Comparison of ENCODE assay signal across 17 cellular contexts in genomic region chr1:208112380-208112779, GRCh38.
DNase-seq lines count a peak whose midpoint lies in the region; ATAC-seq and TF ChIP-seq lines count a peak whose summit lies in the region.
"Had no signal": no experiment of that assay in that cellular context is flagged by ENCODE, and none has a peak within 500 bp of the region (broad histone marks: within the 10 kb centered on the region; RNA-seq: fewer than 3 reads in every experiment).

No MANE protein-coding gene starts in this region.

- H3K4me2 ChIP-seq in neural progenitor cell: no peak overlapping the region
- H3K4me2 ChIP-seq: BLaER1 treated with 17β-estradiol and CSF1 and Interleukin-3, amounts not matched to agents 10 nM and 100 nM had no signal

- TF ChIP-seq CTCF in BE2C (IDR thresholded peaks at IDR 0.05; ENCODE audit: low read depth, low read length) (peak; percentile 5; the same call in 1 of the 2 replicates), WERI-Rb-1 (IDR thresholded peaks at IDR 0.05; ENCODE audit: low read depth, low read length) (no peak), neural progenitor cell (IDR thresholded peaks at IDR 0.05) (no peak)

- DNase-seq in NCI-H82 (lab: John Stamatoyannopoulos, UW): peak; percentile 15
- DNase-seq in NCI-H82 treated with DMSO at 0.1 percent for 48 hours (lab: John Stamatoyannopoulos, UW; ENCODE audit: unreplicated experiment): no peak
- DNase-seq in BE2C: no peak
- DNase-seq in WERI-Rb-1: peak; percentile 42
- no peak for DNase-seq in neural progenitor cell (ENCODE audit: low spot score)
- DNase-seq in KBM-7: no peak
- no peak for DNase-seq in HEK293T (ENCODE audit: extremely low spot score)
- DNase-seq: AML-193; CD4-positive, CD25-positive, alpha-beta regulatory T cell; GF-D8; GOT3; HFFc6 had no signal

- peak overlapping the region; percentile 44 for H3K27ac Mint-ChIP-seq in neural progenitor cell
- H3K27ac Mint-ChIP-seq: CD4-positive, CD25-positive, alpha-beta regulatory T cell; IgD-negative memory B cell had no signal

- no peak overlapping the region for H2AFZ ChIP-seq in neural progenitor cell (replicated peaks)

- no peak overlapping the region for H3K4me3 ChIP-seq in BE2C (ENCODE audit: low read depth, low read length)
- no peak overlapping the region for H3K4me3 ChIP-seq in WERI-Rb-1 (ENCODE audit: low read depth, low read length)
- H3K4me3 ChIP-seq in neural progenitor cell: no peak overlapping the region
- H3K4me3 ChIP-seq: BLaER1 treated with 17β-estradiol and CSF1 and Interleukin-3, amounts not matched to agents 10 nM and 100 nM; HAP-1 had no signal

- CTCF ChIA-PET in HEK293T (lab: Yijun Ruan, JAX): interaction anchor here (1.8 kb wide), 1 partner anchor 132 kb away, joined by 7 read pairs; the partner anchor contains the start of gene PLXNA2

- H3K9me3 ChIP-seq in BE2C (no peaks in the 10 kb centered on the region), WERI-Rb-1 (ENCODE audit: severe bottlenecking) (no peaks in the 10 kb centered on the region), neural progenitor cell (ENCODE audit: low read depth) (no peaks in the 10 kb centered on the region)
- H3K9me3 ChIP-seq: BLaER1 treated with 17β-estradiol and CSF1 and Interleukin-3, amounts not matched to agents 10 nM and 100 nM; HAP-1 had no signal

- no peaks in the 10 kb centered on the region for H4K20me1 ChIP-seq in neural progenitor cell (ENCODE audit: low read depth)
- H4K20me1 ChIP-seq: BLaER1 treated with 17β-estradiol and CSF1 and Interleukin-3, amounts not matched to agents 10 nM and 100 nM had no signal

- no peaks in the 10 kb centered on the region for H3F3A ChIP-seq in neural progenitor cell (ENCODE audit: low read depth)

- H3K9me3 Mint-ChIP-seq in neural progenitor cell: no peaks in the 10 kb centered on the region
- H3K9me3 Mint-ChIP-seq: CD4-positive, CD25-positive, alpha-beta regulatory T cell; HFFc6; IgD-negative memory B cell had no signal

- peaks cover 1% of the 10 kb centered on the region for H3K4me1 ChIP-seq in BE2C
- H3K4me1 ChIP-seq in neural progenitor cell: peaks cover 13% of the 10 kb centered on the region
- H3K4me1 ChIP-seq: BLaER1 treated with 17β-estradiol and CSF1 and Interleukin-3, amounts not matched to agents 10 nM and 100 nM; HAP-1 had no signal

- H3K79me2 ChIP-seq in neural progenitor cell (ENCODE audit: low read depth): no peaks in the 10 kb centered on the region

- ATAC-seq in HG03280 (IDR thresholded peaks at IDR 0.05; ENCODE audit: unreplicated experiment): no peak

- H3K27ac ChIP-seq in WERI-Rb-1 (no peak overlapping the region), neural progenitor cell (no peak overlapping the region)
- H3K27ac ChIP-seq: 22Rv1; BLaER1 treated with 17β-estradiol and CSF1 and Interleukin-3, amounts not matched to agents 10 nM and 100 nM had no signal

- H3K4me3 Mint-ChIP-seq in neural progenitor cell: no peak overlapping the region
- H3K4me3 Mint-ChIP-seq: CD4-positive, CD25-positive, alpha-beta regulatory T cell; HFFc6; IgD-negative memory B cell had no signal

- peaks cover 64% of the 10 kb centered on the region for H3K4me1 Mint-ChIP-seq in neural progenitor cell
- H3K4me1 Mint-ChIP-seq: CD4-positive, CD25-positive, alpha-beta regulatory T cell; IgD-negative memory B cell had no signal

- no peaks in the 10 kb centered on the region for H3K27me3 Mint-ChIP-seq in neural progenitor cell (ENCODE audit: insufficient read depth, low read depth)

- in situ Hi-C loops in KBM-7 (cut with MboI; ENCODE audit: low pct_unique_long_range_greater_than_20kb, low sequenced_read_pairs): no loop called here

- no peaks in the 10 kb centered on the region; the same call in 1 of the 2 replicates for H3K36me3 ChIP-seq in BE2C
- H3K36me3 ChIP-seq in WERI-Rb-1: no peaks in the 10 kb centered on the region
- H3K36me3 ChIP-seq in neural progenitor cell: no peaks in the 10 kb centered on the region
- H3K36me3 ChIP-seq: BLaER1 treated with 17β-estradiol and CSF1 and Interleukin-3, amounts not matched to agents 10 nM and 100 nM; HAP-1 had no signal

- POLR2A ChIA-PET in HEK293T (lab: Yijun Ruan, JAX): no interaction called here

- H3K36me3 Mint-ChIP-seq in neural progenitor cell: no peaks in the 10 kb centered on the region
- H3K36me3 Mint-ChIP-seq: CD4-positive, CD25-positive, alpha-beta regulatory T cell; IgD-negative memory B cell had no signal

- H3K27me3 ChIP-seq in BE2C (no peaks in the 10 kb centered on the region), WERI-Rb-1 (ENCODE audit: insufficient read depth, low read depth, severe bottlenecking) (no peaks in the 10 kb centered on the region), neural progenitor cell (no peaks in the 10 kb centered on the region)
- H3K27me3 ChIP-seq: BLaER1 treated with 17β-estradiol and CSF1 and Interleukin-3, amounts not matched to agents 10 nM and 100 nM had no signal

- no peak overlapping the region for H3K9ac ChIP-seq in neural progenitor cell
- H3K9ac ChIP-seq: BLaER1 treated with 17β-estradiol and CSF1 and Interleukin-3, amounts not matched to agents 10 nM and 100 nM had no signal

TF ChIP-seq in HEK293T, 16 proteins besides CTCF, POLR2A, EP300 and RAD21:
- no peak for TF ChIP-seq BHLHE40 (IDR thresholded peaks at IDR 0.05; ENCODE audit: borderline replicate concordance)
- TF ChIP-seq ARNT (IDR thresholded peaks at IDR 0.05): no peak
- TF ChIP-seq TARDBP (IDR thresholded peaks at IDR 0.05): no peak
- no peak for TF ChIP-seq CTBP1 (IDR thresholded peaks at IDR 0.05; ENCODE audit: borderline replicate concordance)
- no peak for TF ChIP-seq FOXK2 (IDR thresholded peaks at IDR 0.05)
- no peak for TF ChIP-seq SUZ12 (IDR thresholded peaks at IDR 0.05)
- TF ChIP-seq NFRKB (IDR thresholded peaks at IDR 0.05): no peak
- TF ChIP-seq ZNF384 (IDR thresholded peaks at IDR 0.05): no peak
- no peak for TF ChIP-seq ELF4 (IDR thresholded peaks at IDR 0.05)

Comparison
In these comparisons a context has a peak if more than half of its experiments do, and no peak if none do; other contexts are left out.
1. DNase-seq: peak in NCI-H82 (single experiment) and WERI-Rb-1 (single experiment); none in NCI-H82 treated with DMSO at 0.1 percent for 48 hours (single experiment), BE2C (single experiment), neural progenitor cell (single experiment), KBM-7 (single experiment) and HEK293T (single experiment).